Comparison of ENCODE assay signal across 37 cellular contexts in genomic region chr20:61579908-61580307, GRCh38.
"Had no signal": no experiment of that assay in that cellular context is flagged by ENCODE, and none has a peak within 500 bp of the region (broad histone marks: within the 10 kb centered on the region; RNA-seq: fewer than 3 reads in every experiment).

No MANE protein-coding gene starts in this region.

- H3K27ac ChIP-seq: ascending aorta, brain microvascular endothelial cell, breast epithelium, WERI-Rb-1 had no signal

- H3K27me3 Mint-ChIP-seq: activated CD4-positive, alpha-beta memory T cell treated with anti-CD3 and anti-CD28 coated beads, Interleukin-2, amount 10 ng/mL, durations not matched to agents 7 days and 5 days; activated CD4-positive, alpha-beta T cell treated with anti-CD3 and anti-CD28 coated beads, Interleukin-2, amount 10 ng/mL, durations not matched to agents 7 days and 5 days; activated CD8-positive, alpha-beta memory T cell treated with anti-CD3 and anti-CD28 coated beads, Interleukin-2, amount 10 ng/mL, durations not matched to agents 7 days and 5 days; activated naive CD4-positive, alpha-beta T cell treated with anti-CD3 and anti-CD28 coated beads, Interleukin-2, amount 10 ng/mL, durations not matched to agents 7 days and 5 days; activated naive CD4-positive, alpha-beta T cell treated with anti-CD3 and anti-CD28 coated beads, Interleukin-2, amount 50 U/mL, for 24 hours; activated naive CD8-positive, alpha-beta T cell; activated naive CD8-positive, alpha-beta T cell treated with anti-CD3 and anti-CD28 coated beads, Interleukin-2, amount 10 ng/mL, durations not matched to agents 7 days and 5 days had no signal

- H3K4me3 Mint-ChIP-seq: activated CD4-positive, alpha-beta memory T cell treated with anti-CD3 and anti-CD28 coated beads, Interleukin-2, amount 10 ng/mL, durations not matched to agents 7 days and 5 days; activated CD4-positive, alpha-beta T cell treated with anti-CD3 and anti-CD28 coated beads for 36 hours; activated CD4-positive, alpha-beta T cell treated with anti-CD3 and anti-CD28 coated beads, Interleukin-2, amount 10 ng/mL, durations not matched to agents 7 days and 5 days; activated CD8-positive, alpha-beta memory T cell treated with anti-CD3 and anti-CD28 coated beads, Interleukin-2, amount 10 ng/mL, durations not matched to agents 7 days and 5 days; activated CD8-positive, alpha-beta T cell treated with anti-CD3 and anti-CD28 coated beads, Interleukin-2, amount 10 ng/mL, durations not matched to agents 7 days and 5 days; activated naive CD4-positive, alpha-beta T cell treated with anti-CD3 and anti-CD28 coated beads, Interleukin-2, amount 10 ng/mL, durations not matched to agents 7 days and 5 days; activated naive CD4-positive, alpha-beta T cell treated with anti-CD3 and anti-CD28 coated beads, Interleukin-2, amount 50 U/mL, for 24 hours; activated naive CD8-positive, alpha-beta T cell; activated naive CD8-positive, alpha-beta T cell treated with anti-CD3 and anti-CD28 coated beads, Interleukin-2, amount 10 ng/mL, durations not matched to agents 7 days and 5 days; activated naive CD8-positive, alpha-beta T cell treated with anti-CD3 and anti-CD28 coated beads, Interleukin-2, amount 50 U/mL, for 24 hours; activated T-cell treated with anti-CD3 and anti-CD28 coated beads, Interleukin-2, amount 50 U/mL, for 24 hours; T-helper 1 cell treated with Interleukin-12 subunit alpha and Interleukin-12 subunit beta and Interleukin-4 antibody, amounts not matched to agents 30 μg/mL and 1 μg/mL, for 36 hours; T-helper 2 cell treated with Interferon-gamma antibody and Interleukin-4, amounts not matched to agents 5 μg/mL and 100 μg/mL, for 36 hours; WTC11 had no signal

- DNase-seq: activated CD4-positive, alpha-beta memory T cell treated with anti-CD3 and anti-CD28 coated beads, Interleukin-2, amount 10 ng/mL, durations not matched to agents 7 days and 5 days; activated CD4-positive, alpha-beta T cell treated with anti-CD3 and anti-CD28 coated beads for 1 hour; activated CD4-positive, alpha-beta T cell treated with anti-CD3 and anti-CD28 coated beads for 36 hours; activated CD4-positive, alpha-beta T cell treated with anti-CD3 and anti-CD28 coated beads for 48 hours; activated CD4-positive, alpha-beta T cell treated with anti-CD3 and anti-CD28 coated beads, Interleukin-2, amount 10 ng/mL, durations not matched to agents 7 days and 5 days; activated CD4-positive, alpha-beta T cell treated with anti-CD3 and anti-CD28 coated beads, Interleukin-2, amount 50 U/mL, for 48 hours; activated CD4-positive, CD25-positive, alpha-beta regulatory T cell; activated CD8-positive, alpha-beta memory T cell treated with anti-CD3 and anti-CD28 coated beads for 24 hours; activated CD8-positive, alpha-beta memory T cell treated with anti-CD3 and anti-CD28 coated beads, Interleukin-2, amount 10 ng/mL, durations not matched to agents 7 days and 5 days; activated CD8-positive, alpha-beta memory T cell treated with anti-CD3 and anti-CD28 coated beads, Interleukin-2, amount 50 U/mL, for 48 hours; activated CD8-positive, alpha-beta T cell treated with anti-CD3 and anti-CD28 coated beads, Interleukin-2, amount 10 ng/mL, durations not matched to agents 7 days and 5 days; activated effector memory CD4-positive, alpha-beta T cell treated with Interleukin-2 at 50 U/mL for 16 hours; activated gamma-delta T cell; activated naive CD4-positive, alpha-beta T cell treated with anti-CD3 and anti-CD28 coated beads, Interleukin-2, amount 10 ng/mL, durations not matched to agents 7 days and 5 days; activated naive CD4-positive, alpha-beta T cell treated with Interleukin-2 at 50 U/mL for 16 hours; activated naive CD8-positive, alpha-beta T cell treated with anti-CD3 and anti-CD28 coated beads, Interleukin-2, amount 10 ng/mL, durations not matched to agents 7 days and 5 days; activated naive CD8-positive, alpha-beta T cell treated with anti-CD3 and anti-CD28 coated beads, Interleukin-2, amount 50 U/mL, for 24 hours; activated T-cell treated with anti-CD3 and anti-CD28 coated beads, Interleukin-2, amount 50 U/mL, for 24 hours; activated T-cell treated with anti-CD3 and anti-CD28 coated beads, Interleukin-2, amount 50 U/mL, for 48 hours; amygdala; anterior cingulate cortex; brain microvascular endothelial cell; central memory CD4-positive, alpha-beta T cell; T-helper 1 cell; T-helper 2 cell; T-helper 9 cell; WERI-Rb-1 had no signal

- H3K27me3 ChIP-seq: ascending aorta, brain microvascular endothelial cell had no signal

- H3K27ac Mint-ChIP-seq: activated CD4-positive, alpha-beta memory T cell treated with anti-CD3 and anti-CD28 coated beads, Interleukin-2, amount 10 ng/mL, durations not matched to agents 7 days and 5 days; activated CD4-positive, alpha-beta T cell treated with anti-CD3 and anti-CD28 coated beads for 36 hours; activated CD4-positive, alpha-beta T cell treated with anti-CD3 and anti-CD28 coated beads, Interleukin-2, amount 10 ng/mL, durations not matched to agents 7 days and 5 days; activated CD8-positive, alpha-beta memory T cell treated with anti-CD3 and anti-CD28 coated beads, Interleukin-2, amount 10 ng/mL, durations not matched to agents 7 days and 5 days; activated CD8-positive, alpha-beta T cell treated with anti-CD3 and anti-CD28 coated beads, Interleukin-2, amount 10 ng/mL, durations not matched to agents 7 days and 5 days; activated naive CD4-positive, alpha-beta T cell treated with anti-CD3 and anti-CD28 coated beads, Interleukin-2, amount 10 ng/mL, durations not matched to agents 7 days and 5 days; activated naive CD4-positive, alpha-beta T cell treated with anti-CD3 and anti-CD28 coated beads, Interleukin-2, amount 50 U/mL, for 24 hours; activated naive CD8-positive, alpha-beta T cell; activated naive CD8-positive, alpha-beta T cell treated with anti-CD3 and anti-CD28 coated beads, Interleukin-2, amount 10 ng/mL, durations not matched to agents 7 days and 5 days; activated naive CD8-positive, alpha-beta T cell treated with anti-CD3 and anti-CD28 coated beads, Interleukin-2, amount 50 U/mL, for 24 hours; activated T-cell treated with anti-CD3 and anti-CD28 coated beads, Interleukin-2, amount 50 U/mL, for 24 hours; activated T-helper 2 cell treated with anti-CD3 and anti-CD28 coated beads, Interferon-gamma antibody, Interleukin-2, Interleukin-4, amounts not matched to agents 10 μg/mL and 5 μg/mL and 100 μg/mL, durations not matched to agents 14 hours and 24 hours and 36 hours; T-helper 1 cell treated with Interleukin-12 subunit alpha and Interleukin-12 subunit beta and Interleukin-4 antibody, amounts not matched to agents 30 μg/mL and 1 μg/mL, for 36 hours; T-helper 2 cell treated with Interferon-gamma antibody and Interleukin-4, amounts not matched to agents 5 μg/mL and 100 μg/mL, for 36 hours; WTC11 had no signal

- H3K4me1 Mint-ChIP-seq: activated CD4-positive, alpha-beta memory T cell treated with anti-CD3 and anti-CD28 coated beads, Interleukin-2, amount 10 ng/mL, durations not matched to agents 7 days and 5 days; activated CD4-positive, alpha-beta T cell treated with anti-CD3 and anti-CD28 coated beads for 36 hours; activated CD4-positive, alpha-beta T cell treated with anti-CD3 and anti-CD28 coated beads, Interleukin-2, amount 10 ng/mL, durations not matched to agents 7 days and 5 days; activated CD8-positive, alpha-beta memory T cell treated with anti-CD3 and anti-CD28 coated beads, Interleukin-2, amount 10 ng/mL, durations not matched to agents 7 days and 5 days; activated naive CD4-positive, alpha-beta T cell treated with anti-CD3 and anti-CD28 coated beads, Interleukin-2, amount 10 ng/mL, durations not matched to agents 7 days and 5 days; activated naive CD4-positive, alpha-beta T cell treated with anti-CD3 and anti-CD28 coated beads, Interleukin-2, amount 50 U/mL, for 24 hours; activated naive CD8-positive, alpha-beta T cell treated with anti-CD3 and anti-CD28 coated beads, Interleukin-2, amount 10 ng/mL, durations not matched to agents 7 days and 5 days; activated naive CD8-positive, alpha-beta T cell treated with anti-CD3 and anti-CD28 coated beads, Interleukin-2, amount 50 U/mL, for 24 hours had no signal

- H3K36me3 Mint-ChIP-seq: activated CD8-positive, alpha-beta memory T cell treated with anti-CD3 and anti-CD28 coated beads, Interleukin-2, amount 10 ng/mL, durations not matched to agents 7 days and 5 days; activated naive CD4-positive, alpha-beta T cell treated with anti-CD3 and anti-CD28 coated beads, Interleukin-2, amount 10 ng/mL, durations not matched to agents 7 days and 5 days; activated naive CD4-positive, alpha-beta T cell treated with anti-CD3 and anti-CD28 coated beads, Interleukin-2, amount 50 U/mL, for 24 hours; activated naive CD8-positive, alpha-beta T cell; activated naive CD8-positive, alpha-beta T cell treated with anti-CD3 and anti-CD28 coated beads, Interleukin-2, amount 10 ng/mL, durations not matched to agents 7 days and 5 days; WTC11 had no signal

- H3K36me3 ChIP-seq: ascending aorta, brain microvascular endothelial cell, breast epithelium, WERI-Rb-1 had no signal

- FAIRE-seq: TTC549 had no signal

- ATAC-seq: activated CD4-positive, alpha-beta T cell treated with anti-CD3 and anti-CD28 coated beads for 36 hours; activated CD4-positive, CD25-positive, alpha-beta regulatory T cell treated with anti-CD3 and anti-CD28 coated beads, Interleukin-2, amount 50 U/mL, for 24 hours; activated CD8-positive, alpha-beta memory T cell treated with anti-CD3 and anti-CD28 coated beads, Interleukin-2, amount 10 ng/mL, durations not matched to agents 7 days and 5 days; activated CD8-positive, alpha-beta T cell treated with anti-CD3 and anti-CD28 coated beads, Interleukin-2, amount 10 ng/mL, durations not matched to agents 7 days and 5 days; activated naive CD8-positive, alpha-beta T cell treated with anti-CD3 and anti-CD28 coated beads, Interleukin-2, amount 50 U/mL, for 24 hours; WTC11 had no signal

- H3K4me3 ChIP-seq: ascending aorta, breast epithelium had no signal

- H3K4me1 ChIP-seq: ascending aorta, breast epithelium had no signal

- H3K9me3 ChIP-seq: ascending aorta, breast epithelium had no signal

- H3K9me3 Mint-ChIP-seq: activated CD4-positive, alpha-beta memory T cell treated with anti-CD3 and anti-CD28 coated beads, Interleukin-2, amount 10 ng/mL, durations not matched to agents 7 days and 5 days; activated CD4-positive, alpha-beta T cell treated with anti-CD3 and anti-CD28 coated beads, Interleukin-2, amount 10 ng/mL, durations not matched to agents 7 days and 5 days; activated naive CD4-positive, alpha-beta T cell treated with anti-CD3 and anti-CD28 coated beads, Interleukin-2, amount 50 U/mL, for 24 hours; activated naive CD8-positive, alpha-beta T cell treated with anti-CD3 and anti-CD28 coated beads, Interleukin-2, amount 10 ng/mL, durations not matched to agents 7 days and 5 days; activated naive CD8-positive, alpha-beta T cell treated with anti-CD3 and anti-CD28 coated beads, Interleukin-2, amount 50 U/mL, for 24 hours; activated T-cell treated with anti-CD3 and anti-CD28 coated beads, Interleukin-2, amount 50 U/mL, for 24 hours; activated T-helper 2 cell treated with anti-CD3 and anti-CD28 coated beads, Interferon-gamma antibody, Interleukin-2, Interleukin-4, amounts not matched to agents 10 μg/mL and 5 μg/mL and 100 μg/mL, durations not matched to agents 14 hours and 24 hours and 36 hours; T-helper 1 cell treated with Interleukin-12 subunit alpha and Interleukin-12 subunit beta and Interleukin-4 antibody, amounts not matched to agents 30 μg/mL and 1 μg/mL, for 36 hours; T-helper 2 cell treated with Interferon-gamma antibody and Interleukin-4, amounts not matched to agents 5 μg/mL and 100 μg/mL, for 36 hours had no signal
